Comparison of ENCODE assay signal across 17 cellular contexts in genomic region chr6:157298325-157298724, GRCh38.
"Had no signal": no experiment of that assay in that cellular context is flagged by ENCODE, and none has a peak within 500 bp of the region (broad histone marks: within the 10 kb centered on the region; RNA-seq: fewer than 3 reads in every experiment).

No MANE protein-coding gene starts in this region.

- DNase-seq: activated CD4-positive, alpha-beta T cell treated with anti-CD3 and anti-CD28 coated beads, Interleukin-2, amount 50 U/mL, for 48 hours; activated CD8-positive, alpha-beta memory T cell treated with anti-CD3 and anti-CD28 coated beads, Interleukin-2, amount 10 ng/mL, durations not matched to agents 7 days and 5 days; activated naive CD4-positive, alpha-beta T cell treated with anti-CD3 and anti-CD28 coated beads, Interleukin-2, amount 10 ng/mL, durations not matched to agents 7 days and 5 days; activated T-cell treated with anti-CD3 and anti-CD28 coated beads, Interleukin-2, amount 50 U/mL, for 1 hour; foreskin melanocyte; kidney glomerular epithelial cell; left ventricle myocardium superior; mucosa of descending colon; naive thymus-derived CD4-positive, alpha-beta T cell; ovary; sigmoid colon; stimulated activated CD4-positive, alpha-beta T cell treated with anti-CD3 and anti-CD28 coated beads, Interleukin-1b, Interleukin-23, amount 100 ng/mL, for 48 hours; stomach; testis; upper lobe of right lung; WERI-Rb-1 had no signal

- H3K27ac ChIP-seq: cardiac muscle cell, ovary, sigmoid colon, stomach, testis, upper lobe of right lung, WERI-Rb-1 had no signal
